15 cellular contexts compared by ENCODE assay signal in the genomic region with DNA sequence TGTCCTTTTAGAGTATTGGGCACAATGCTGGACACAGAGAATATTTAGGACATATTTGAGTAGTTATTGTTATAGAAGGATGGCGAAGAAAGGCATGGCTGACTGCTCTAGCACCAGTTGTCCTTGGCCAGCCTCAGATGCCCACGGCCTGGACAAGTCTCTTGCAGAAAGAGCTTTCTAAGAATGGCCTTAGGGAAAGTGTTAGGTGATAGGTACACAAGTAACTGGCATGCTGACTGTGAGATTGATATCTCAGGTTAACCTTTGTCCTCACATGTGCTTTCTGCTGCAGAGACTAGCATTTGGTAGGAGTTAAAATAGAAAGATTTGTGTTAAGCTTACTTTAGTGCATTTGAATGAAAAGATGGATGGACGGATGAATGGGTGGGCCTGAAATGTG. TPM values are rescaled to one million over a fixed set of nuclear protein-coding genes. Genes with fewer than 3 reads are reported as not detected.
DNase-seq lines count a peak whose midpoint lies in the region; ATAC-seq, FAIRE-seq and TF ChIP-seq lines count a peak whose summit lies in the region.
"Had no signal": no experiment of that assay in that cellular context is flagged by ENCODE, and none has a peak within 500 bp of the region (broad histone marks: within the 10 kb centered on the region; RNA-seq: fewer than 3 reads in every experiment).

No MANE protein-coding gene starts in this region.

- intact Hi-C loops in activated CD8-positive, alpha-beta T cell treated with anti-CD3 and anti-CD28 coated beads for 36 hours (cut with micrococcal nuclease) = no loop called here
- intact Hi-C loops in activated CD4-positive, alpha-beta memory T cell treated with anti-CD3 and anti-CD28 coated beads for 36 hours (cut with micrococcal nuclease) = loop anchor here (1.0 to 5.0 kb wide), 7 partner anchors 9 to 1256 kb away; a partner anchor contains a TSS
- intact Hi-C loops in left colon (cut with DNase I, micrococcal nuclease) = no loop called here
- intact Hi-C loops in kidney (cut with DNase I) = no loop called here

- FAIRE-seq in H54 (lab: Jason Lieb, UNC) (no peak), kidney (lab: Jason Lieb, UNC) (no peak)
- FAIRE-seq: colon had no signal

- peaks cover 44% of the 10 kb centered on the region for H3K4me1 Mint-ChIP-seq in activated CD8-positive, alpha-beta T cell treated with anti-CD3 and anti-CD28 coated beads, Interleukin-2, amount 10 ng/mL, durations not matched to agents 7 days and 5 days (ENCODE audit: low read depth)
- H3K4me1 Mint-ChIP-seq in activated CD8-positive, alpha-beta T cell treated with anti-CD3 and anti-CD28 coated beads for 36 hours (ENCODE audit: low read depth) = peaks cover 46% of the 10 kb centered on the region
- H3K4me1 Mint-ChIP-seq in activated CD4-positive, alpha-beta memory T cell treated with anti-CD3 and anti-CD28 coated beads for 36 hours (ENCODE audit: low read depth) = peaks cover 58% of the 10 kb centered on the region

- H3K9ac ChIP-seq in kidney (ENCODE audit: low read length in 2 of 2) = no peak overlapping the region

- POLR2A ChIA-PET in activated CD8-positive, alpha-beta T cell treated with anti-CD3 and anti-CD28 coated beads, Interleukin-2, amount 10 ng/mL, durations not matched to agents 7 days and 5 days (lab: Charles Lee) = interaction anchor here (0.9 to 2.8 kb wide), 3 partner anchors 8 to 56 kb away, joined by 3 to 24 read pairs (median 3); a partner anchor contains a TSS
- POLR2A ChIA-PET in activated CD8-positive, alpha-beta T cell treated with anti-CD3 and anti-CD28 coated beads for 36 hours (lab: Charles Lee) = interaction anchor here (0.5 to 2.6 kb wide), 4 partner anchors 10 to 749 kb away, joined by 3 to 23 read pairs (median 3); a partner anchor contains a TSS
- POLR2A ChIA-PET in activated CD4-positive, alpha-beta memory T cell treated with anti-CD3 and anti-CD28 coated beads for 36 hours (lab: Charles Lee) = interaction anchor here (5.6 kb wide), 1 partner anchor 10 kb away, joined by 59 read pairs; a partner anchor contains a TSS

- no peak for TF ChIP-seq CTCF in activated CD8-positive, alpha-beta T cell treated with anti-CD3 and anti-CD28 coated beads for 36 hours (IDR thresholded peaks at IDR 0.05)
- no peak for TF ChIP-seq CTCF in kidney (IDR thresholded peaks at IDR 0.05; ENCODE audit: borderline replicate concordance, extremely low read depth, insufficient read depth)

- TF ChIP-seq POLR2A in H54 (IDR thresholded peaks at IDR 0.05; ENCODE audit: low read depth, low read length) = no peak

- peak overlapping the region; percentile 76 for H3K27ac ChIP-seq in temporal lobe (ENCODE audit: low read depth, low read length)
- H3K27ac ChIP-seq in kidney (ENCODE audit: low read depth in 2 of 2, low read length in 2 of 2) = no peak overlapping the region
- H3K27ac ChIP-seq: A549, lower lobe of right lung, right atrium auricular region had no signal

- CTCF ChIA-PET in activated CD8-positive, alpha-beta T cell treated with anti-CD3 and anti-CD28 coated beads, Interleukin-2, amount 10 ng/mL, durations not matched to agents 7 days and 5 days (lab: Charles Lee) = interaction anchor here (0.6 to 4.2 kb wide), 58 partner anchors 8 to 1132 kb away, joined by 3 to 82 read pairs (median 5); a partner anchor contains a TSS
- CTCF ChIA-PET in activated CD8-positive, alpha-beta T cell treated with anti-CD3 and anti-CD28 coated beads for 36 hours (lab: Charles Lee) = interaction anchor here (0.5 to 2.5 kb wide), 24 partner anchors 10 to 201 kb away, joined by 3 to 31 read pairs (median 4); a partner anchor contains a TSS
- CTCF ChIA-PET in activated CD4-positive, alpha-beta memory T cell treated with anti-CD3 and anti-CD28 coated beads for 36 hours (lab: Charles Lee) = interaction anchor here (0.6 to 2.8 kb wide), 17 partner anchors 10 to 295 kb away, joined by 3 to 33 read pairs (median 4); a partner anchor contains a TSS

- no peaks in the 10 kb centered on the region for H3K27me3 Mint-ChIP-seq in activated CD8-positive, alpha-beta T cell treated with anti-CD3 and anti-CD28 coated beads, Interleukin-2, amount 10 ng/mL, durations not matched to agents 7 days and 5 days (ENCODE audit: low read depth)
- H3K27me3 Mint-ChIP-seq in activated CD8-positive, alpha-beta T cell treated with anti-CD3 and anti-CD28 coated beads for 36 hours = no peaks in the 10 kb centered on the region
- no peaks in the 10 kb centered on the region for H3K27me3 Mint-ChIP-seq in activated CD4-positive, alpha-beta memory T cell treated with anti-CD3 and anti-CD28 coated beads for 36 hours
- H3K27me3 Mint-ChIP-seq: stimulated activated memory B cell treated with anti-CD40 and anti-IgM and Interleukin-4, amounts not matched to agents 10 μg/mL and 1 μg/mL and 100 μg/mL, for 72 hours had no signal

- no peaks in the 10 kb centered on the region for H3K9me3 Mint-ChIP-seq in activated CD8-positive, alpha-beta T cell treated with anti-CD3 and anti-CD28 coated beads, Interleukin-2, amount 10 ng/mL, durations not matched to agents 7 days and 5 days (ENCODE audit: insufficient read depth)
- H3K9me3 Mint-ChIP-seq in activated CD8-positive, alpha-beta T cell treated with anti-CD3 and anti-CD28 coated beads for 36 hours = no peaks in the 10 kb centered on the region
- H3K9me3 Mint-ChIP-seq in activated CD4-positive, alpha-beta memory T cell treated with anti-CD3 and anti-CD28 coated beads for 36 hours = no peaks in the 10 kb centered on the region
- H3K9me3 Mint-ChIP-seq: stimulated activated memory B cell treated with anti-CD40 and anti-IgM and Interleukin-4, amounts not matched to agents 10 μg/mL and 1 μg/mL and 100 μg/mL, for 72 hours had no signal

- no peaks in the 10 kb centered on the region for H3K9me3 ChIP-seq in kidney (ENCODE audit: control insufficient read depth in 1 of 2, low read length in 2 of 2)
- H3K9me3 ChIP-seq: A549, lower lobe of right lung, right atrium auricular region had no signal

- peak overlapping the region; percentile 10 for H3K27ac Mint-ChIP-seq in activated CD8-positive, alpha-beta T cell treated with anti-CD3 and anti-CD28 coated beads, Interleukin-2, amount 10 ng/mL, durations not matched to agents 7 days and 5 days
- H3K27ac Mint-ChIP-seq in activated CD8-positive, alpha-beta T cell treated with anti-CD3 and anti-CD28 coated beads for 36 hours = no peak overlapping the region
- peak overlapping the region; percentile 86 for H3K27ac Mint-ChIP-seq in activated CD4-positive, alpha-beta memory T cell treated with anti-CD3 and anti-CD28 coated beads for 36 hours

- H3K36me3 ChIP-seq in kidney (ENCODE audit: control insufficient read depth in 1 of 2, insufficient read depth in 2 of 2, low read length in 2 of 2) = peaks cover 21 to 48% of the 10 kb centered on the region in 2 donors

- no peak for DNase-seq in activated CD8-positive, alpha-beta T cell treated with anti-CD3 and anti-CD28 coated beads, Interleukin-2, amount 10 ng/mL, durations not matched to agents 7 days and 5 days
- no peak for DNase-seq in activated CD8-positive, alpha-beta T cell treated with anti-CD3 and anti-CD28 coated beads for 36 hours
- DNase-seq in activated CD4-positive, alpha-beta memory T cell treated with anti-CD3 and anti-CD28 coated beads for 36 hours = no peak
- DNase-seq in left colon (no peak), H54 (ENCODE audit: insufficient read length, low spot score) (no peak), kidney (no peak), HuH-7 (ENCODE audit: low spot score) (no peak)
- DNase-seq: DMS79, lower lobe of right lung, SIG-M5 had no signal

- H3K4me3 Mint-ChIP-seq in activated CD8-positive, alpha-beta T cell treated with anti-CD3 and anti-CD28 coated beads, Interleukin-2, amount 10 ng/mL, durations not matched to agents 7 days and 5 days = no peak overlapping the region
- no peak overlapping the region for H3K4me3 Mint-ChIP-seq in activated CD8-positive, alpha-beta T cell treated with anti-CD3 and anti-CD28 coated beads for 36 hours
- no peak overlapping the region for H3K4me3 Mint-ChIP-seq in activated CD4-positive, alpha-beta memory T cell treated with anti-CD3 and anti-CD28 coated beads for 36 hours
- H3K4me3 Mint-ChIP-seq: stimulated activated memory B cell treated with anti-CD40 and anti-IgM and Interleukin-4, amounts not matched to agents 10 μg/mL and 1 μg/mL and 100 μg/mL, for 72 hours had no signal

- ATAC-seq in activated CD8-positive, alpha-beta T cell treated with anti-CD3 and anti-CD28 coated beads, Interleukin-2, amount 10 ng/mL, durations not matched to agents 7 days and 5 days = no peak
- ATAC-seq in activated CD8-positive, alpha-beta T cell treated with anti-CD3 and anti-CD28 coated beads for 36 hours = no peak
- peak; percentile 79 for ATAC-seq in left colon

- peaks cover 80% of the 10 kb centered on the region for H3K36me3 Mint-ChIP-seq in activated CD8-positive, alpha-beta T cell treated with anti-CD3 and anti-CD28 coated beads, Interleukin-2, amount 10 ng/mL, durations not matched to agents 7 days and 5 days (ENCODE audit: low read depth)
- peaks cover 64% of the 10 kb centered on the region for H3K36me3 Mint-ChIP-seq in activated CD8-positive, alpha-beta T cell treated with anti-CD3 and anti-CD28 coated beads for 36 hours (ENCODE audit: low read depth)
- H3K36me3 Mint-ChIP-seq in activated CD4-positive, alpha-beta memory T cell treated with anti-CD3 and anti-CD28 coated beads for 36 hours = peaks cover 66% of the 10 kb centered on the region

- peaks cover 13 to 22% of the 10 kb centered on the region in 2 donors for H3K4me1 ChIP-seq in kidney (ENCODE audit: control insufficient read depth in 1 of 2, insufficient read depth in 1 of 2, low read depth in 1 of 2, low read length in 2 of 2)

- no peak overlapping the region for H3K4me3 ChIP-seq in kidney (ENCODE audit: low read length in 2 of 2)
- H3K4me3 ChIP-seq: A549, lower lobe of right lung, right atrium auricular region had no signal

RNA-seq across cellular contexts. Expression of a gene that starts 10.1 kb away (rescaled TPM):
- total RNA-seq in activated CD8-positive, alpha-beta T cell treated with anti-CD3 and anti-CD28 coated beads, Interleukin-2, amount 10 ng/mL, durations not matched to agents 7 days and 5 days = 10 to 100 TPM; 60.2 to 65.6 TPM
- 10 to 100 TPM; 30.8 to 31.4 TPM for total RNA-seq in activated CD8-positive, alpha-beta T cell treated with anti-CD3 and anti-CD28 coated beads for 36 hours
- total RNA-seq in activated CD4-positive, alpha-beta memory T cell treated with anti-CD3 and anti-CD28 coated beads for 36 hours = 10 to 100 TPM; 52.3 to 52.9 TPM
- total RNA-seq in left colon (10 to 100 TPM; 77.9 to 83.6 TPM), temporal lobe (37.1 TPM), kidney (89.3 TPM)
- 7.4 TPM for polyA plus RNA-seq in kidney (ENCODE audit: insufficient read depth, low read depth, low replicate concordance)

RNA-seq across cellular contexts. Expression of a gene that starts 44.7 kb away (rescaled TPM):
- total RNA-seq in activated CD8-positive, alpha-beta T cell treated with anti-CD3 and anti-CD28 coated beads, Interleukin-2, amount 10 ng/mL, durations not matched to agents 7 days and 5 days = 1 to 10 TPM; 1.4 to 2.1 TPM
- total RNA-seq in activated CD8-positive, alpha-beta T cell treated with anti-CD3 and anti-CD28 coated beads for 36 hours = 1 to 10 TPM; 1.5 TPM
- 1 to 10 TPM; 2.2 to 2.3 TPM for total RNA-seq in activated CD4-positive, alpha-beta memory T cell treated with anti-CD3 and anti-CD28 coated beads for 36 hours
- 1 to 10 TPM; 1.3 to 1.7 TPM for total RNA-seq in left colon
- total RNA-seq in temporal lobe = 0.25 TPM
- total RNA-seq in kidney = 2.0 TPM
- 1.6 TPM for polyA plus RNA-seq in kidney (ENCODE audit: insufficient read depth, low read depth, low replicate concordance)

RNA-seq across cellular contexts. Expression of a gene that starts 57.2 kb away (rescaled TPM):
- total RNA-seq in activated CD8-positive, alpha-beta T cell treated with anti-CD3 and anti-CD28 coated beads, Interleukin-2, amount 10 ng/mL, durations not matched to agents 7 days and 5 days = 10 to 100 TPM; 48.6 to 53.6 TPM
- 10 to 100 TPM; 52.2 to 52.5 TPM for total RNA-seq in activated CD8-positive, alpha-beta T cell treated with anti-CD3 and anti-CD28 coated beads for 36 hours
- total RNA-seq in activated CD4-positive, alpha-beta memory T cell treated with anti-CD3 and anti-CD28 coated beads for 36 hours = 10 to 100 TPM; 51.1 to 54.2 TPM
- total RNA-seq in left colon (10 to 100 TPM; 33.5 to 36.3 TPM), temporal lobe (71.5 TPM), kidney (26.3 TPM)
- 20.7 TPM for polyA plus RNA-seq in kidney (ENCODE audit: insufficient read depth, low read depth, low replicate concordance)
